ENCODE assay signal across 2 cellular contexts in the genomic region with DNA sequence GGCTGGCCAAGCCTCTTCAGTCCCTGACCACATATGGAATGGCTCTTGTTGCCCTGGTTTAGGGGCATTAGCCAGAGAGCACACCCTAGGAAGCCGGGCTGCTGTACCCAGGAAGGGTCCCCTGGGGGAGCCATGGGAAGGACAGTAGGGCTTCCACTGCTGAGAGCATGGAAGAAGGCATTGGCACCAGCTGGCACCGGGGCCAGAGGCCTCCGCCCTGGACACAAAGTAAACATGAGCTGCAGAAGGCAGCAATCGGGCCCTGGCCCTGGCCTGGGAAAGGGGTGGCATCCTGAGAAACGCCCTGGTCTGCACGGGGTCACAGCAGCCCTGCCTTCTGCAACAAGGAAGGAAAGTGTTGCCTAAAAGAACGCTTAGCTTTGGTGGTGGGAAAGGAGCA.
TF ChIP-seq lines count a peak whose summit lies in the region.

No MANE protein-coding gene starts in this region.

TF ChIP-seq in liver, 16 proteins besides CTCF, POLR2A, EP300 and RAD21:
- peak; percentile 96 for TF ChIP-seq FOXA2 (IDR thresholded peaks at IDR 0.05)
- TF ChIP-seq HNF4A (conservative IDR thresholded peaks at IDR 0.05) = peak in 1 of 2 donors; percentile 46
- no peak for TF ChIP-seq HNF4G (IDR thresholded peaks at IDR 0.05)
- peak in 1 of 2 donors; percentile 22 for TF ChIP-seq RXRA (IDR thresholded peaks at IDR 0.05)
- TF ChIP-seq, protein P1, sequence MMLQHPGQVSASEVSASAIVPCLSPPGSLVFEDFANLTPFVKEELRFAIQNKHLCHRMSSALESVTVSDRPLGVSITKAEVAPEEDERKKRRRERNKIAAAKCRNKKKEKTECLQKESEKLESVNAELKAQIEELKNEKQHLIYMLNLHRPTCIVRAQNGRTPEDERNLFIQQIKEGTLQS (IDR thresholded peaks at IDR 0.05) = no peak
- TF ChIP-seq GABPA (IDR thresholded peaks at IDR 0.05 in 1 of 2, conservative IDR thresholded peaks at IDR 0.05 in 1 of 2) = no peak
- TF ChIP-seq FOXA1 (IDR thresholded peaks at IDR 0.05) = peak; percentile 93
- TF ChIP-seq YY1 (IDR thresholded peaks at IDR 0.05) = peak; percentile 17
- TF ChIP-seq, protein P2, sequence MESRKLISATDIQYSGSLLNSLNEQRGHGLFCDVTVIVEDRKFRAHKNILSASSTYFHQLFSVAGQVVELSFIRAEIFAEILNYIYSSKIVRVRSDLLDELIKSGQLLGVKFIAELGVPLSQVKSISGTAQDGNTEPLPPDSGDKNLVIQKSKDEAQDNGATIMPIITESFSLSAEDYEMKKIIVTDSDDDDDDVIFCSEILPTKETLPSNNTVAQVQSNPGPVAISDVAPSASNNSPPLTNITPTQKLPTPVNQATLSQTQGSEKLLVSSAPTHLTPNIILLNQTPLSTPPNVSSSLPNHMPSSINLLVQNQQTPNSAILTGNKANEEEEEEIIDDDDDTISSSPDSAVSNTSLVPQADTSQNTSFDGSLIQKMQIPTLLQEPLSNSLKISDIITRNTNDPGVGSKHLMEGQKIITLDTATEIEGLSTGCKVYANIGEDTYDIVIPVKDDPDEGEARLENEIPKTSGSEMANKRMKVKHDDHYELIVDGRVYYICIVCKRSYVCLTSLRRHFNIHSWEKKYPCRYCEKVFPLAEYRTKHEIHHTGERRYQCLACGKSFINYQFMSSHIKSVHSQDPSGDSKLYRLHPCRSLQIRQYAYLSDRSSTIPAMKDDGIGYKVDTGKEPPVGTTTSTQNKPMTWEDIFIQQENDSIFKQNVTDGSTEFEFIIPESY (IDR thresholded peaks at IDR 0.05) = no peak

TF ChIP-seq in HepG2, 621 proteins besides CTCF, POLR2A, EP300 and RAD21:
- no peak for TF ChIP-seq MAFK (conservative IDR thresholded peaks at IDR 0.05 in 1 of 2, IDR thresholded peaks at IDR 0.05 in 1 of 2; ENCODE audit: low read length in 2 of 2)
- TF ChIP-seq FOXO1 (CRISPR knock-in tag; IDR thresholded peaks at IDR 0.05) = no peak
- no peak for TF ChIP-seq GABPB1 (CRISPR knock-in tag; IDR thresholded peaks at IDR 0.05)
- TF ChIP-seq, protein P3, sequence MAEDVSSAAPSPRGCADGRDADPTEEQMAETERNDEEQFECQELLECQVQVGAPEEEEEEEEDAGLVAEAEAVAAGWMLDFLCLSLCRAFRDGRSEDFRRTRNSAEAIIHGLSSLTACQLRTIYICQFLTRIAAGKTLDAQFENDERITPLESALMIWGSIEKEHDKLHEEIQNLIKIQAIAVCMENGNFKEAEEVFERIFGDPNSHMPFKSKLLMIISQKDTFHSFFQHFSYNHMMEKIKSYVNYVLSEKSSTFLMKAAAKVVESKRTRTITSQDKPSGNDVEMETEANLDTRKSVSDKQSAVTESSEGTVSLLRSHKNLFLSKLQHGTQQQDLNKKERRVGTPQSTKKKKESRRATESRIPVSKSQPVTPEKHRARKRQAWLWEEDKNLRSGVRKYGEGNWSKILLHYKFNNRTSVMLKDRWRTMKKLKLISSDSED (CRISPR knock-in tag; IDR thresholded peaks at IDR 0.05) = no peak
- TF ChIP-seq XRCC5 (optimal IDR thresholded peaks at IDR 0.05; ENCODE audit: low read length) = no peak
- no peak for TF ChIP-seq SOX13 (IDR thresholded peaks at IDR 0.05)
- TF ChIP-seq SOX13 (CRISPR knock-in tag; conservative IDR thresholded peaks at IDR 0.05 in 1 of 2, IDR thresholded peaks at IDR 0.05 in 1 of 2) = no peak
- no peak for TF ChIP-seq MAZ (IDR thresholded peaks at IDR 0.05; ENCODE audit: borderline replicate concordance, low read depth, low read length)
- TF ChIP-seq MAZ (CRISPR knock-in tag; IDR thresholded peaks at IDR 0.05; ENCODE audit: low read depth) = no peak
- TF ChIP-seq HHEX (CRISPR knock-in tag; IDR thresholded peaks at IDR 0.05) = no peak
